In genomic region chr7:123201901-123202300, GRCh38 we compare ENCODE assay signal across 38 cellular contexts. TPM values are rescaled to one million over a fixed set of nuclear protein-coding genes. Genes with fewer than 3 reads are reported as not detected.
"Had no signal": no experiment of that assay in that cellular context is flagged by ENCODE, and none has a peak within 500 bp of the region (broad histone marks: within the 10 kb centered on the region; RNA-seq: fewer than 3 reads in every experiment).

No MANE protein-coding gene starts in this region.

- FAIRE-seq: astrocyte, RCC 7860 had no signal

- H3K27ac ChIP-seq: body of pancreas, PC-9, VCaP had no signal

- H3K4me2 ChIP-seq: PC-9, SK-N-SH had no signal

- H3K27me3 ChIP-seq: body of pancreas had no signal

- H3K4me3 ChIP-seq: body of pancreas, PC-9 had no signal

- DNase-seq: activated B cell treated with CpG ODN at 0.5 μM for 24 hours; activated CD4-positive, alpha-beta memory T cell treated with anti-CD3 and anti-CD28 coated beads, Interleukin-2, amount 10 ng/mL, durations not matched to agents 7 days and 5 days; activated CD4-positive, alpha-beta T cell treated with anti-CD3 and anti-CD28 coated beads for 48 hours; activated CD4-positive, CD25-positive, alpha-beta regulatory T cell treated with anti-CD3 and anti-CD28 coated beads, Interleukin-2, amount 50 U/mL, for 72 hours; activated CD8-positive, alpha-beta memory T cell treated with anti-CD3 and anti-CD28 coated beads for 24 hours; activated CD8-positive, alpha-beta memory T cell treated with anti-CD3 and anti-CD28 coated beads, Interleukin-2, amount 10 ng/mL, durations not matched to agents 7 days and 5 days; activated effector memory CD4-positive, alpha-beta T cell treated with anti-CD3 and anti-CD28 coated beads, Interleukin-2, amount 50 U/mL, for 16 hours; activated naive CD4-positive, alpha-beta T cell; activated naive CD8-positive, alpha-beta T cell treated with anti-CD3 and anti-CD28 coated beads, Interleukin-2, amount 10 ng/mL, durations not matched to agents 7 days and 5 days; activated T-cell treated with anti-CD3 and anti-CD28 coated beads, Interleukin-2, amount 50 U/mL, for 1 hour; activated T-cell treated with anti-CD3 and anti-CD28 coated beads, Interleukin-2, amount 50 U/mL, for 72 hours; body of pancreas; central memory CD4-positive, alpha-beta T cell; Kasumi-1; KG1; NCI-H1092 treated with DMSO at 0.1 percent for 48 hours; NCI-H1417; NCI-H146; NCI-H187; NCI-H2029 treated with DMSO at 0.1 percent for 48 hours; NCI-H2107; NCI-H2171; NCI-H510A; NCI-H526; NCI-H748 treated with DMSO at 0.1 percent for 48 hours; NK-92 treated with Interleukin-12 subunit alpha and Interleukin-12 subunit beta, amount 100 ng/mL, for 24 hours; PC-9; Right ventricle myocardium superior; SK-N-SH; T-cell; T-helper 2 cell; T-helper 9 cell had no signal

- H3K9ac ChIP-seq: SK-N-SH had no signal

- ATAC-seq: activated CD8-positive, alpha-beta memory T cell treated with anti-CD3 and anti-CD28 coated beads, Interleukin-2, amount 10 ng/mL, durations not matched to agents 7 days and 5 days; activated T-cell treated with anti-CD3 and anti-CD28 coated beads, Interleukin-2, amount 50 U/mL, for 72 hours; activated T-helper 17 cell treated with anti-CD3 and anti-CD28 coated beads, Interleukin-2, amount 50 U/mL, for 72 hours; body of pancreas; T-cell had no signal

- H3K9me3 ChIP-seq: body of pancreas, SK-N-SH had no signal

- H2AFZ ChIP-seq: PC-9 had no signal

RNA-seq across cellular contexts. Expression of gene SLC13A1, which starts 2.1 kb away (rescaled TPM):
- total RNA-seq: activated B cell treated with CpG ODN at 0.5 μM for 24 hours; activated CD4-positive, alpha-beta memory T cell treated with anti-CD3 and anti-CD28 coated beads, Interleukin-2, amount 10 ng/mL, durations not matched to agents 7 days and 5 days; activated CD8-positive, alpha-beta memory T cell treated with anti-CD3 and anti-CD28 coated beads, Interleukin-2, amount 10 ng/mL, durations not matched to agents 7 days and 5 days; activated naive CD8-positive, alpha-beta T cell treated with anti-CD3 and anti-CD28 coated beads, Interleukin-2, amount 10 ng/mL, durations not matched to agents 7 days and 5 days; activated T-cell treated with anti-CD3 and anti-CD28 coated beads, Interleukin-2, amount 50 U/mL, for 72 hours; activated T-helper 17 cell treated with anti-CD3 and anti-CD28 coated beads, Interleukin-2, amount 50 U/mL, for 72 hours; astrocyte; cerebellum; OCI-LY7; PC-9; Right ventricle myocardium superior; T-cell had no signal
- polyA plus RNA-seq: SK-N-SH had no signal
